ENCODE assay signal across 12 cellular contexts in genomic region chr9:129242971-129243561, GRCh38.
DNase-seq lines count a peak whose midpoint lies in the region; ATAC-seq, FAIRE-seq and TF ChIP-seq lines count a peak whose summit lies in the region.
"Had no signal": no experiment of that assay in that cellular context is flagged by ENCODE, and none has a peak within 500 bp of the region (broad histone marks: within the 10 kb centered on the region; RNA-seq: fewer than 3 reads in every experiment).

No MANE protein-coding gene starts in this region.

- no peaks in the 10 kb centered on the region for H3K79me2 ChIP-seq in astrocyte (ENCODE audit: insufficient read depth, low read length)

- no peak overlapping the region for H3K4me3 Mint-ChIP-seq in astrocyte (ENCODE audit: unreplicated experiment)
- no peak overlapping the region for H3K4me3 Mint-ChIP-seq in osteocyte (ENCODE audit: unreplicated experiment)

- H3K27me3 Mint-ChIP-seq in astrocyte (ENCODE audit: low read depth, unreplicated experiment) = peaks cover 15% of the 10 kb centered on the region
- H3K27me3 Mint-ChIP-seq in osteocyte (ENCODE audit: unreplicated experiment) = no peaks in the 10 kb centered on the region

- H3K36me3 Mint-ChIP-seq in astrocyte (ENCODE audit: low read depth, unreplicated experiment) (no peaks in the 10 kb centered on the region), osteocyte (ENCODE audit: unreplicated experiment) (no peaks in the 10 kb centered on the region)
- H3K36me3 Mint-ChIP-seq in activated naive CD4-positive, alpha-beta T cell treated with anti-CD3 and anti-CD28 coated beads, Interleukin-2, amount 50 U/mL, for 72 hours = no peaks in the 10 kb centered on the region

- H2AFZ ChIP-seq in astrocyte (ENCODE audit: low read depth, low read length) = peak overlapping the region; percentile 66

- H4K20me1 ChIP-seq in astrocyte (ENCODE audit: insufficient read depth, low read length) = no peaks in the 10 kb centered on the region

- DNase-seq in GM03348 (ENCODE audit: low spot score) (peak; percentile 54), astrocyte (ENCODE audit: low read depth) (peak; percentile 34), right cardiac atrium (peak; percentile 67 to 81 (median 75)), skeletal muscle cell (ENCODE audit: low read depth) (peak; percentile 50), osteocyte (ENCODE audit: extremely low spot score, unreplicated experiment) (no peak)
- DNase-seq in activated CD4-positive, alpha-beta T cell treated with anti-CD3 and anti-CD28 coated beads, Interleukin-2, amount 50 U/mL, for 48 hours = no peak
- DNase-seq in activated naive CD4-positive, alpha-beta T cell treated with anti-CD3 and anti-CD28 coated beads, Interleukin-2, amount 50 U/mL, for 72 hours (ENCODE audit: low spot score in 2 of 2) = no peak
- DNase-seq: activated T-cell treated with anti-CD3 and anti-CD28 coated beads, Interleukin-2, amount 50 U/mL, for 48 hours; Calu3; PC-3 had no signal

- H3K36me3 ChIP-seq in astrocyte (ENCODE audit: insufficient read depth, low read length) = no peaks in the 10 kb centered on the region

- no peak overlapping the region for H3K9ac ChIP-seq in astrocyte (ENCODE audit: low read length)

- H3K27me3 ChIP-seq in astrocyte (ENCODE audit: insufficient read depth, low read length) (no peaks in the 10 kb centered on the region), right cardiac atrium (ENCODE audit: control insufficient read depth, insufficient read depth) (no peaks in the 10 kb centered on the region)

- TF ChIP-seq CTCF in astrocyte (IDR thresholded peaks at IDR 0.05; ENCODE audit: insufficient read depth, low read depth, low read length) (no peak), osteocyte (IDR thresholded peaks at IDR 0.05) (no peak)

- H3K9me3 Mint-ChIP-seq in astrocyte (ENCODE audit: unreplicated experiment) (peaks cover 1% of the 10 kb centered on the region), osteocyte (ENCODE audit: unreplicated experiment) (no peaks in the 10 kb centered on the region)
- no peaks in the 10 kb centered on the region for H3K9me3 Mint-ChIP-seq in activated naive CD4-positive, alpha-beta T cell treated with anti-CD3 and anti-CD28 coated beads, Interleukin-2, amount 50 U/mL, for 72 hours

- FAIRE-seq in astrocyte (lab: Jason Lieb, UNC) = no peak

- WGBS in right cardiac atrium = 62% methylated on average over 20 of the region's 20 CpGs

- peaks cover 9% of the 10 kb centered on the region for H3K4me1 Mint-ChIP-seq in astrocyte (ENCODE audit: low read depth, unreplicated experiment)
- H3K4me1 Mint-ChIP-seq in osteocyte (ENCODE audit: unreplicated experiment) = peaks cover 1% of the 10 kb centered on the region

- intact Hi-C loops in right cardiac atrium (cut with DNase I) = no loop called here

- no peak overlapping the region for H3K4me2 ChIP-seq in astrocyte (ENCODE audit: low read length)

- H3K27ac ChIP-seq in astrocyte (ENCODE audit: low read depth, low read length) (no peak overlapping the region), right cardiac atrium (ENCODE audit: low read length) (no peak overlapping the region)
- H3K27ac ChIP-seq: VCaP had no signal

- H3K4me1 ChIP-seq in astrocyte (ENCODE audit: insufficient read depth, low read length) = peaks cover 4% of the 10 kb centered on the region
- H3K4me1 ChIP-seq in right cardiac atrium (ENCODE audit: control insufficient read depth, insufficient read depth, low read length) = no peaks in the 10 kb centered on the region

- ATAC-seq in right cardiac atrium = peak; percentile 60 to 62
- no peak for ATAC-seq in activated naive CD4-positive, alpha-beta T cell treated with anti-CD3 and anti-CD28 coated beads, Interleukin-2, amount 50 U/mL, for 72 hours
- no peak for ATAC-seq in HG02759 (IDR thresholded peaks at IDR 0.05; ENCODE audit: unreplicated experiment)
- ATAC-seq: PC-3 had no signal

- H3K9me3 ChIP-seq in astrocyte (ENCODE audit: insufficient read depth, low read depth, low read length) = no peaks in the 10 kb centered on the region
- H3K9me3 ChIP-seq in right cardiac atrium (ENCODE audit: control insufficient read depth, low read length) = no peaks in the 10 kb centered on the region

- H3K4me3 ChIP-seq in astrocyte (ENCODE audit: insufficient read depth, low read depth, low read length) (no peak overlapping the region), right cardiac atrium (ENCODE audit: low read length) (no peak overlapping the region), skeletal muscle cell (ENCODE audit: low read depth, low read length) (no peak overlapping the region)

- H3K27ac Mint-ChIP-seq in astrocyte (ENCODE audit: unreplicated experiment) (no peak overlapping the region), osteocyte (ENCODE audit: unreplicated experiment) (no peak overlapping the region)
- peak overlapping the region in 1 of 2 donors; percentile 23 for H3K27ac Mint-ChIP-seq in activated naive CD4-positive, alpha-beta T cell treated with anti-CD3 and anti-CD28 coated beads, Interleukin-2, amount 50 U/mL, for 72 hours

Comparison
In these comparisons a context has a peak if more than half of its experiments do, and no peak if none do; other contexts are left out.
1. DNase-seq: peak in GM03348 (single experiment), astrocyte (single experiment), right cardiac atrium (3 of 3) and skeletal muscle cell (single experiment); none in activated CD4-positive, alpha-beta T cell treated with anti-CD3 and anti-CD28 coated beads, Interleukin-2, amount 50 U/mL, for 48 hours (0 of 2), activated naive CD4-positive, alpha-beta T cell treated with anti-CD3 and anti-CD28 coated beads, Interleukin-2, amount 50 U/mL, for 72 hours (0 of 2) and osteocyte (single experiment).
2. ATAC-seq: peak in right cardiac atrium (2 of 2); none in activated naive CD4-positive, alpha-beta T cell treated with anti-CD3 and anti-CD28 coated beads, Interleukin-2, amount 50 U/mL, for 72 hours (0 of 2) and HG02759 (single experiment).